1 cellular context compared by ENCODE assay signal in the genomic region with DNA sequence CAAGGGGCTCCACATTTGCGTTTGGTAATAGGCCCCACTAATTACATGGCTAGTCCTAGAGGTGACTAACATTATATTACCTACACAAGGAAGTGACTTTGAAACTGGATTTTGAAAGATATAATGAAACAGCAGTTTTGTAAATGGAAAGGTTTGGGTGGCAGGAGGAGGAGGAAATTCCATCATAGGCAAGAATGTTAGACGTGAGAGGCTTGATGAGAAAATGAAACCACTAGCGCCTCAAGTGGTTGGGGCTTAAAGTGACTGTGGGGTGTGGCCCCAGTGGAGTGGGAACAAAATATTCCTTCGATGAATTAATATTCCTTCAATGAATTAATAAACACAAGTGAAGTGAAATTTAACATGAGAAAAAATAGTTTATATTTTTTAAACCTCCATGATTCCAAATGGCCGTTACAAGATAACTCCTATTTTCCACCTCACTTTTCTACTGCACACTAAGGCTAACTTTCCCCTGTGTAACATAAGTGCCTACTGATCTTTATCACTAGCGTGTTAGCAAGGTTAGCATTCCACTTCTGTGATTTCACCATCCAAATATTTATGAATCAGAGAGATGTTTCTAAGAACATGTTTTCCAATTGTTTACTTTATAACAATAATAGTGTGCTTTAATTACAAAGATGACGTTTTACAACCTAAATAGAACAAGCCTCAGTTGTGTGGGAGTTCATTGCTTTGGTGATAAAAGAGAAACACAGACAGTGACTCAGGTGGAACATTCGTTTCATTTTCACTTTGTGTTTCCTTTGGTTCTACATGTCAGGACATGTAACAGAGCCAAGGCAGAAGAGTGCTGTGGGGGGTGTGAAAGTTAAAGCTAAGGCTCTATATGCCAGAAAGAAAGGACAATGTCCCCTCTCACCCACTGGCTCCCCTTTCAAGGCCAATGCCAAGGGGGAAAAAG.
TF ChIP-seq lines count a peak whose summit lies in the region.

No MANE protein-coding gene starts in this region.

TF ChIP-seq in SK-N-SH treated with all-trans-retinoic acid at 6 μM for 48 hours, 23 proteins besides CTCF, POLR2A, EP300 and RAD21 (continued from another document):
- no peak for TF ChIP-seq PATZ1 (CRISPR knock-in tag; IDR thresholded peaks at IDR 0.05; ENCODE audit: borderline replicate concordance)
- peak; percentile 10; the same call in 1 of the 2 replicates for TF ChIP-seq TOX (CRISPR knock-in tag; IDR thresholded peaks at IDR 0.05; ENCODE audit: borderline replicate concordance)
TF ChIP-seq in SK-N-SH treated with all-trans-retinoic acid at 6 μM for 48 hours: peak in this region for 4.
